8 cellular contexts compared by ENCODE assay signal in the genomic region with DNA sequence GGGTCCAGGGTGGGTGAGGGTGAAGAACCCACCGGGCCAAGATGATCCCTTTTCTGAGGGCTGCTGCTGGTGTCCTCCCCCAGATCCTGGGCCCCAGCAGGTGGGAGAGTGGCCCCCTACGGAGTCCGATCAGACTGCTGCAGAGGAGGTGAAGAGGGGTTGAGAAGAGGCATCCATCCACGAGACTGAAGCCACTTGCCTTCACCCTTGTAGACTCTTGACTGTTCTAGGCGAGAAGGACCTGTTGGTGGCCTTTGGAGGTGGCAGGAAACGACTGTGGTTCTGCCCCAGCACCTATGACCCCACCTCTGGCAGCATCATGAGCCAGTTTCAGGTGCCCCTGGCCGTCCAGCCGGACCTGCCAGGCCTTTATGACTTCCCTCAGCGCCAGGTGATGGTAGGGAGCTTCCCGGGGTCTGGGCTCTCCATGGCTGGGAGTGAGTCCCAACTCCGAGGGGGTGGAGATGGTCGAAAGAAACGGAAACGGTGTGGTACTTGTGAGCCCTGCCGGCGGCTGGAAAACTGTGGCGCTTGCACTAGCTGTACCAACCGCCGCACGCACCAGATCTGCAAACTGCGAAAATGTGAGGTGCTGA. TPM values are rescaled to one million over a fixed set of nuclear protein-coding genes. Genes with fewer than 3 reads are reported as not detected.
DNase-seq lines count a peak whose midpoint lies in the region; ATAC-seq, FAIRE-seq and TF ChIP-seq lines count a peak whose summit lies in the region.

No MANE protein-coding gene starts in this region.

- DNase-seq in GM12891 (ENCODE audit: insufficient read length, low spot score) (no peak), T-cell (peak in 8 of 34 experiments; percentile 27 to 40 (median 36)), NCI-H1092 (lab: John Stamatoyannopoulos, UW) (no peak), ureter (ENCODE audit: low spot score) (no peak)

- peak overlapping the region; percentile 1 for H3K9ac ChIP-seq in endocrine pancreas (ENCODE audit: control insufficient read depth, insufficient read depth, low read length)
- H3K9ac ChIP-seq in rectal smooth muscle tissue (ENCODE audit: low read length): no peak overlapping the region

- no peak for FAIRE-seq in GM12891 (lab: Jason Lieb, UNC)

- TF ChIP-seq POLR2A in GM12891 (IDR thresholded peaks at IDR 0.05; ENCODE audit: low read depth, low read length) (peak; percentile 24; the same call in 1 of the 2 replicates), GM18505 (IDR thresholded peaks at IDR 0.05; ENCODE audit: borderline replicate concordance, extremely low read depth, insufficient read depth, insufficient read length) (no peak)

- H3K27ac Mint-ChIP-seq in T-cell: peak overlapping the region; percentile 72 to 92

- peaks cover 21% of the 10 kb centered on the region for H3K36me3 Mint-ChIP-seq in T-cell

- H3K9me3 ChIP-seq in endocrine pancreas (ENCODE audit: control insufficient read depth, low read length): no peaks in the 10 kb centered on the region

- H3K4me1 ChIP-seq in endocrine pancreas (ENCODE audit: control insufficient read depth, insufficient read depth, low read length): no peaks in the 10 kb centered on the region
- H3K4me1 ChIP-seq in rectal smooth muscle tissue (ENCODE audit: control insufficient read depth, insufficient read depth, low read length): peaks cover 6% of the 10 kb centered on the region

- ATAC-seq in T-cell (replicated peaks in 1 of 4) (peak in 3 of 4 experiments; percentile 11 to 22 (median 11)), GM18505 (IDR thresholded peaks at IDR 0.05; ENCODE audit: unreplicated experiment) (no peak), HG03045 (IDR thresholded peaks at IDR 0.05; ENCODE audit: unreplicated experiment) (no peak)

- no peaks in the 10 kb centered on the region for H3K27me3 Mint-ChIP-seq in T-cell

- CTCF ChIA-PET in T-cell (lab: Charles Lee): interaction anchor here (0.5 to 1.3 kb wide), 7 partner anchors 12 to 193 kb away, joined by 3 to 4 read pairs (median 3); no protein-coding TSS in a partner anchor

- peaks cover 0 to 3% (median 0%) of the 10 kb centered on the region in 3 donors for H3K9me3 Mint-ChIP-seq in T-cell

- H3K4me3 ChIP-seq in endocrine pancreas (ENCODE audit: control insufficient read depth, insufficient read depth, low read length): no peak overlapping the region
- H3K4me3 ChIP-seq in rectal smooth muscle tissue (ENCODE audit: low read length): peak overlapping the region; percentile 52

- POLR2A ChIA-PET in T-cell (lab: Charles Lee): interaction anchor here in 1 of 2 donors (0.6 to 1.0 kb wide), 2 partner anchors 15 to 227 kb away, joined by 3 read pairs; no protein-coding TSS in a partner anchor

- no peak overlapping the region for H3K27ac ChIP-seq in rectal smooth muscle tissue (ENCODE audit: low read depth, low read length)

- no peaks in the 10 kb centered on the region for H3K27me3 ChIP-seq in endocrine pancreas (ENCODE audit: control insufficient read depth, insufficient read depth, low read length)
- H3K27me3 ChIP-seq in rectal smooth muscle tissue (ENCODE audit: control insufficient read depth, insufficient read depth, low read length): no peaks in the 10 kb centered on the region

- H3K4me1 Mint-ChIP-seq in T-cell: peaks cover 75% of the 10 kb centered on the region in 3 donors

- H3K36me3 ChIP-seq in endocrine pancreas (ENCODE audit: control insufficient read depth, insufficient read depth, low read length) (no peaks in the 10 kb centered on the region), rectal smooth muscle tissue (ENCODE audit: control insufficient read depth, insufficient read depth, low read length) (no peaks in the 10 kb centered on the region)

- H3K4me3 Mint-ChIP-seq in T-cell: peak overlapping the region; percentile 83 to 88 (median 84)

TF ChIP-seq in GM12891, 5 proteins besides CTCF, POLR2A, EP300 and RAD21:
- TF ChIP-seq POLR2AphosphoS5 (IDR thresholded peaks at IDR 0.05; ENCODE audit: low read depth, low read length): no peak
TF ChIP-seq in GM12891: peak in this region for 0.

RNA-seq across cellular contexts. Expression of a gene that starts 1.5 kb away (rescaled TPM):
- 9.6 TPM for polyA plus RNA-seq in GM12891 (2012; ENCODE audit: low read depth, missing spikeins)
- total RNA-seq in T-cell: 10 to 100 TPM; 22.5 to 32.2 (median 26.8) TPM
- total RNA-seq in ureter: 28.7 TPM

RNA-seq across cellular contexts. Expression of a gene that starts 59.5 kb away (rescaled TPM):
- 110 TPM for polyA plus RNA-seq in GM12891 (2012; ENCODE audit: low read depth, missing spikeins)
- total RNA-seq in T-cell: 10 to 100 TPM; 44.0 to 70.2 (median 62.5) TPM
- 63.3 TPM for total RNA-seq in ureter

Comparison
In these comparisons a context has a peak if more than half of its experiments do, and no peak if none do; other contexts are left out.
1. ATAC-seq: peak in T-cell (3 of 4); none in GM18505 (single experiment) and HG03045 (single experiment).